Comparison of ENCODE assay signal across 8 cellular contexts in the genomic region with DNA sequence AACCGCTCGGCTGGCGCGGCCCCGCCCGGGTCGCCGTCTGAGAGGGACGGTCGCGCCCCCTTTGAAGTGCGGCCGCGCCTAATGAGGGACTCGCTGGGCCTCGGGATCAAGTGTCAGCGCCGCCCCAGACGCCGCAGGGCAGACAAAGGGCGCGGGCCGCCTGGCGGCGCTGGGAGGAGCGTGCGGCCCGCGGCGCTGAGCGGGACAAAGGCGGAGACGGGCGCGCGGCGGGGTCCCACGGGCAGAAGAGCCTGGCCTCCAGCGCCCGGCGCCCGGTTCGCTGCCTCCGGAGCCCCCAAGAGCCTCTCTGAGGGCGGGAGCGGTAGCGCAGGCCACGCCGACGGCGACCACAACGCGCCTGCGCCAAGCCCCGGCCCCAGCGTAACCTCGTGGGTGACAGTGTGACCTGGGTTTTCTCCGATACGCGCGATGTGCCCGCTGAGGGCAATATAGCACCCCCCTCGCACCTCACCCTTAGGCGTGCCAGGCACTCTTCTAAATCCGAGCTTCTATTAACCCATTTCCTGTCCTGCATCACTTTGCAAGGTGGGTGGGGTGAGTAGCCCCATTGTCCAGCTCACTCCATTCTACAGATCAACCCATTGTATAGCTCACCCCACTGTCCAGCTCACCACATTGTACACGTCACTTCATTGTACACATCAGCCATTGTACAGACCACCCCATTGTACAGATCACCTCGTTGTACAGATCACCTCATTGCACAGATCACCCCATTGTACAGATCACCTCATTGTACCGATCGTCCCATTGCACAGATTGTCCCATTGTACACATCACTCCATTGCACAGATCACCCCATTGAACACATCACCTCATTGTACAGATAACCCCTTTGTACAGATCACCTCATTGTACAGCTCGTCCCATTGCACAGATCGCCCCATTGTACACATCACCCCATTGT. TPM values are rescaled to one million over a fixed set of nuclear protein-coding genes. Genes with fewer than 3 reads are reported as not detected.
DNase-seq lines count a peak whose midpoint lies in the region; ATAC-seq and TF ChIP-seq lines count a peak whose summit lies in the region.

No MANE protein-coding gene starts in this region.

- no peak overlapping the region for H3K23ac ChIP-seq in mesendoderm (ENCODE audit: low read length)

- H3K4me1 ChIP-seq in mesendoderm (ENCODE audit: control insufficient read depth, low read depth, low read length), result peaks cover 9% of the 10 kb centered on the region

- H3K4ac ChIP-seq in mesendoderm (ENCODE audit: low read depth, low read length), result no peak overlapping the region

- peak overlapping the region; percentile 77 for H3K56ac ChIP-seq in mesendoderm (ENCODE audit: low read length)

- H4K8ac ChIP-seq in mesendoderm (ENCODE audit: low read depth, low read length), result no peak overlapping the region

- peak overlapping the region; percentile 43 for H3K4me3 ChIP-seq in LNCaP clone FGC (ENCODE audit: low read depth, low read length)
- no peak overlapping the region for H3K4me3 ChIP-seq in mesendoderm (ENCODE audit: low read length)

- peaks cover 3% of the 10 kb centered on the region for H3K27me3 Mint-ChIP-seq in activated CD8-positive, alpha-beta T cell treated with anti-CD3 and anti-CD28 coated beads, Interleukin-2, amount 10 ng/mL, durations not matched to agents 7 days and 5 days (ENCODE audit: low read depth)
- no peaks in the 10 kb centered on the region for H3K27me3 Mint-ChIP-seq in effector memory CD8-positive, alpha-beta T cell

- peak overlapping the region; percentile 2 for H3K18ac ChIP-seq in mesendoderm (ENCODE audit: low read length)

- peak overlapping the region; percentile 61 for H3K9ac ChIP-seq in mesendoderm (ENCODE audit: low read length)

- no peak overlapping the region for H2BK5ac ChIP-seq in mesendoderm (ENCODE audit: low read length)

- no peak overlapping the region for H4K5ac ChIP-seq in mesendoderm (ENCODE audit: low read length)

- POLR2A ChIA-PET in activated CD8-positive, alpha-beta T cell treated with anti-CD3 and anti-CD28 coated beads, Interleukin-2, amount 10 ng/mL, durations not matched to agents 7 days and 5 days (lab: Charles Lee), result interaction anchor here (1.6 kb wide), 1 partner anchor 34 kb away, joined by 5 read pairs; a partner anchor contains a TSS

- peaks cover 4% of the 10 kb centered on the region for H3K4me1 Mint-ChIP-seq in activated CD8-positive, alpha-beta T cell treated with anti-CD3 and anti-CD28 coated beads, Interleukin-2, amount 10 ng/mL, durations not matched to agents 7 days and 5 days (ENCODE audit: low read depth)
- H3K4me1 Mint-ChIP-seq in effector memory CD8-positive, alpha-beta T cell (ENCODE audit: low read depth in 2 of 2), result peaks cover 16% of the 10 kb centered on the region in 2 donors

- no peaks in the 10 kb centered on the region for H3K27me3 ChIP-seq in mesendoderm (ENCODE audit: insufficient read depth, low read length, poor library complexity)

- H2BK15ac ChIP-seq in mesendoderm (replicated peaks; ENCODE audit: low read depth), result no peak overlapping the region

- H2AK5ac ChIP-seq in mesendoderm (ENCODE audit: low read length), result peak overlapping the region; percentile 19

- H3K36me3 ChIP-seq in mesendoderm (ENCODE audit: control insufficient read depth, insufficient read depth, low read length), result no peaks in the 10 kb centered on the region

- H3K36me3 Mint-ChIP-seq in activated CD8-positive, alpha-beta T cell treated with anti-CD3 and anti-CD28 coated beads, Interleukin-2, amount 10 ng/mL, durations not matched to agents 7 days and 5 days (ENCODE audit: low read depth), result no peaks in the 10 kb centered on the region
- H3K36me3 Mint-ChIP-seq in effector memory CD8-positive, alpha-beta T cell (ENCODE audit: insufficient read depth), result peaks cover 15% of the 10 kb centered on the region

- DNase-seq in DMS53 treated with DMSO at 0.1 percent for 48 hours (lab: John Stamatoyannopoulos, UW; ENCODE audit: unreplicated experiment) (peak; percentile 66), LNCaP clone FGC (ENCODE audit: low read depth) (no peak), mesendoderm (peak; percentile 94), SHP77 treated with DMSO at 0.1 percent for 48 hours (lab: John Stamatoyannopoulos, UW) (no peak)
- peak; percentile 47 for DNase-seq in activated CD8-positive, alpha-beta T cell treated with anti-CD3 and anti-CD28 coated beads, Interleukin-2, amount 10 ng/mL, durations not matched to agents 7 days and 5 days
- peak; percentile 65 to 71 (median 69) for DNase-seq in effector memory CD8-positive, alpha-beta T cell
- peak; percentile 7 for DNase-seq in stimulated activated CD8-positive, alpha-beta memory T cell treated with anti-CD3 and anti-CD28 coated beads, Interleukin-15, amount 100 ng/mL, for 1 hour (ENCODE audit: low read depth)

- no peak overlapping the region for H3K27ac Mint-ChIP-seq in activated CD8-positive, alpha-beta T cell treated with anti-CD3 and anti-CD28 coated beads, Interleukin-2, amount 10 ng/mL, durations not matched to agents 7 days and 5 days
- H3K27ac Mint-ChIP-seq in effector memory CD8-positive, alpha-beta T cell, result peak overlapping the region; percentile 74 to 87

- peak overlapping the region; percentile 63 for H3K4me3 Mint-ChIP-seq in activated CD8-positive, alpha-beta T cell treated with anti-CD3 and anti-CD28 coated beads, Interleukin-2, amount 10 ng/mL, durations not matched to agents 7 days and 5 days
- peak overlapping the region; percentile 85 to 90 for H3K4me3 Mint-ChIP-seq in effector memory CD8-positive, alpha-beta T cell

- H2BK120ac ChIP-seq in mesendoderm (ENCODE audit: low read depth, low read length), result no peak overlapping the region

- H3K27ac ChIP-seq in mesendoderm (ENCODE audit: low read depth, low read length), result no peak overlapping the region

- WGBS in mesendoderm (ENCODE audit: extremely low coverage, insufficient coverage, low lambda C conversion rate), result no CpG with 5 or more reads among the region's 71 CpGs

- peak; percentile 32 for TF ChIP-seq CTCF in LNCaP clone FGC (IDR thresholded peaks at IDR 0.05; ENCODE audit: control insufficient read depth, extremely low read depth, insufficient read depth)

- peak overlapping the region; percentile 62 for H3K4me2 ChIP-seq in mesendoderm (ENCODE audit: low read length)

- no peaks in the 10 kb centered on the region for H3K79me2 ChIP-seq in mesendoderm (ENCODE audit: control insufficient read depth, insufficient read depth, low read length)

- H3K79me1 ChIP-seq in mesendoderm (ENCODE audit: low read length), result no peaks in the 10 kb centered on the region

- peak; percentile 77 for ATAC-seq in GM21529 (IDR thresholded peaks at IDR 0.05; ENCODE audit: unreplicated experiment)
- peak; percentile 90 for ATAC-seq in activated CD8-positive, alpha-beta T cell treated with anti-CD3 and anti-CD28 coated beads, Interleukin-2, amount 10 ng/mL, durations not matched to agents 7 days and 5 days
- ATAC-seq in effector memory CD8-positive, alpha-beta T cell (replicated peaks), result peak; percentile 88

- CTCF ChIA-PET in activated CD8-positive, alpha-beta T cell treated with anti-CD3 and anti-CD28 coated beads, Interleukin-2, amount 10 ng/mL, durations not matched to agents 7 days and 5 days (lab: Charles Lee), result interaction anchor here (1.4 kb wide), 1 partner anchor 33 kb away, joined by 3 read pairs; no protein-coding TSS in a partner anchor

- H3K9me3 Mint-ChIP-seq in activated CD8-positive, alpha-beta T cell treated with anti-CD3 and anti-CD28 coated beads, Interleukin-2, amount 10 ng/mL, durations not matched to agents 7 days and 5 days (ENCODE audit: insufficient read depth), result no peaks in the 10 kb centered on the region
- no peaks in the 10 kb centered on the region for H3K9me3 Mint-ChIP-seq in effector memory CD8-positive, alpha-beta T cell

RNA-seq across cellular contexts. Expression of a gene that starts 33.7 kb away (rescaled TPM):
- 10 to 100 TPM; 21.2 to 24.9 TPM for total RNA-seq in activated CD8-positive, alpha-beta T cell treated with anti-CD3 and anti-CD28 coated beads, Interleukin-2, amount 10 ng/mL, durations not matched to agents 7 days and 5 days
- polyA plus RNA-seq in mesendoderm (2013, experiment 1 of 2), result 19.9 TPM
- 20.1 TPM for polyA plus RNA-seq in mesendoderm (2013, experiment 2 of 2)

Comparison
In these comparisons a context has a peak if more than half of its experiments do, and no peak if none do; other contexts are left out.
1. DNase-seq: peak in DMS53 treated with DMSO at 0.1 percent for 48 hours (single experiment), activated CD8-positive, alpha-beta T cell treated with anti-CD3 and anti-CD28 coated beads, Interleukin-2, amount 10 ng/mL, durations not matched to agents 7 days and 5 days (single experiment), effector memory CD8-positive, alpha-beta T cell (3 of 3), mesendoderm (single experiment) and stimulated activated CD8-positive, alpha-beta memory T cell treated with anti-CD3 and anti-CD28 coated beads, Interleukin-15, amount 100 ng/mL, for 1 hour (single experiment); none in LNCaP clone FGC (single experiment) and SHP77 treated with DMSO at 0.1 percent for 48 hours (single experiment).
2. Peak in every context shown above with its lines, with median percentiles within 50 percentile points of each other: ATAC-seq.